1 cellular context compared by ENCODE assay signal in genomic region chr4:38671594-38671943, GRCh38.
TF ChIP-seq lines count a peak whose summit lies in the region.

No MANE protein-coding gene starts in this region.

TF ChIP-seq in GM12878, 131 proteins besides CTCF, POLR2A, EP300 and RAD21:
- TF ChIP-seq JUNB (IDR thresholded peaks at IDR 0.05) = no peak
- TF ChIP-seq SUZ12 (IDR thresholded peaks at IDR 0.05; ENCODE audit: unreplicated experiment) = no peak
- TF ChIP-seq TCF12 (IDR thresholded peaks at IDR 0.05; ENCODE audit: low read depth, low read length) = no peak
- no peak for TF ChIP-seq MXI1 (IDR thresholded peaks at IDR 0.05; ENCODE audit: low read depth, low read length)
- no peak for TF ChIP-seq SKIL (IDR thresholded peaks at IDR 0.05; ENCODE audit: low read depth, poor library complexity, severe bottlenecking)
- TF ChIP-seq ZNF384 (IDR thresholded peaks at IDR 0.05; ENCODE audit: borderline replicate concordance, low read depth, low read length) = no peak
- no peak for TF ChIP-seq ATF7 (IDR thresholded peaks at IDR 0.05; ENCODE audit: low read depth)
- no peak for TF ChIP-seq CBX5 (IDR thresholded peaks at IDR 0.05; ENCODE audit: low read depth)
- no peak for TF ChIP-seq HDGF (IDR thresholded peaks at IDR 0.05)
- peak; percentile 70; the same call in 1 of the 2 replicates for TF ChIP-seq ZNF217 (IDR thresholded peaks at IDR 0.05)
- 0 out of 2 replicates have a peak, but pooled peaks have one; percentile 34 for TF ChIP-seq IRF4 (IDR thresholded peaks at IDR 0.05; ENCODE audit: low read depth, low read length)
- no peak for TF ChIP-seq RELB (IDR thresholded peaks at IDR 0.05; ENCODE audit: low read depth)
- TF ChIP-seq WRNIP1 (IDR thresholded peaks at IDR 0.05; ENCODE audit: borderline replicate concordance, low read depth, low read length) = no peak
- no peak for TF ChIP-seq ETV6 (conservative IDR thresholded peaks at IDR 0.05 in 1 of 2, IDR thresholded peaks at IDR 0.05 in 1 of 2; ENCODE audit: borderline replicate concordance in 1 of 2, low read depth in 1 of 2)
- TF ChIP-seq KLF5 (IDR thresholded peaks at IDR 0.05; ENCODE audit: partially characterized antibody) = no peak
- no peak for TF ChIP-seq PAX5 (IDR thresholded peaks at IDR 0.05; ENCODE audit: borderline replicate concordance, low read depth, low read length)
- no peak for TF ChIP-seq SP1 (IDR thresholded peaks at IDR 0.05; ENCODE audit: low read depth, low read length)
- TF ChIP-seq, protein P1, sequence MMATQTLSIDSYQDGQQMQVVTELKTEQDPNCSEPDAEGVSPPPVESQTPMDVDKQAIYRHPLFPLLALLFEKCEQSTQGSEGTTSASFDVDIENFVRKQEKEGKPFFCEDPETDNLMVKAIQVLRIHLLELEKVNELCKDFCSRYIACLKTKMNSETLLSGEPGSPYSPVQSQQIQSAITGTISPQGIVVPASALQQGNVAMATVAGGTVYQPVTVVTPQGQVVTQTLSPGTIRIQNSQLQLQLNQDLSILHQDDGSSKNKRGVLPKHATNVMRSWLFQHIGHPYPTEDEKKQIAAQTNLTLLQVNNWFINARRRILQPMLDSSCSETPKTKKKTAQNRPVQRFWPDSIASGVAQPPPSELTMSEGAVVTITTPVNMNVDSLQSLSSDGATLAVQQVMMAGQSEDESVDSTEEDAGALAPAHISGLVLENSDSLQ (IDR thresholded peaks at IDR 0.05) = peak; percentile 35; the same call in 1 of the 2 replicates
- TF ChIP-seq HDAC2 (IDR thresholded peaks at IDR 0.05) = 0 out of 2 replicates have a peak, but pooled peaks have one; percentile 21
- no peak for TF ChIP-seq CHD2 (IDR thresholded peaks at IDR 0.05; ENCODE audit: borderline replicate concordance, low read depth, low read length)
- TF ChIP-seq RFX5 (IDR thresholded peaks at IDR 0.05; ENCODE audit: low read depth, low read length) = no peak
- 0 out of 2 replicates have a peak, but pooled peaks have one; percentile 67 for TF ChIP-seq KDM1A (IDR thresholded peaks at IDR 0.05; ENCODE audit: borderline replicate concordance)
- no peak for TF ChIP-seq ZBTB40 (IDR thresholded peaks at IDR 0.05; ENCODE audit: borderline replicate concordance)
- no peak for TF ChIP-seq IKZF2 (IDR thresholded peaks at IDR 0.05)
- TF ChIP-seq SMARCA5 (IDR thresholded peaks at IDR 0.05) = peak; percentile 84
- no peak for TF ChIP-seq FOS (IDR thresholded peaks at IDR 0.05; ENCODE audit: borderline replicate concordance, extremely low read depth, insufficient read length)
- no peak for TF ChIP-seq BCL3 (IDR thresholded peaks at IDR 0.05; ENCODE audit: borderline replicate concordance, insufficient read depth, low read depth, low read length, poor library complexity, severe bottlenecking)
- TF ChIP-seq HDAC6 (IDR thresholded peaks at IDR 0.05; ENCODE audit: unreplicated experiment) = no peak
- no peak for TF ChIP-seq NFXL1 (IDR thresholded peaks at IDR 0.05; ENCODE audit: borderline replicate concordance)
